ENCODE assay signal across 9 cellular contexts in the genomic region with DNA sequence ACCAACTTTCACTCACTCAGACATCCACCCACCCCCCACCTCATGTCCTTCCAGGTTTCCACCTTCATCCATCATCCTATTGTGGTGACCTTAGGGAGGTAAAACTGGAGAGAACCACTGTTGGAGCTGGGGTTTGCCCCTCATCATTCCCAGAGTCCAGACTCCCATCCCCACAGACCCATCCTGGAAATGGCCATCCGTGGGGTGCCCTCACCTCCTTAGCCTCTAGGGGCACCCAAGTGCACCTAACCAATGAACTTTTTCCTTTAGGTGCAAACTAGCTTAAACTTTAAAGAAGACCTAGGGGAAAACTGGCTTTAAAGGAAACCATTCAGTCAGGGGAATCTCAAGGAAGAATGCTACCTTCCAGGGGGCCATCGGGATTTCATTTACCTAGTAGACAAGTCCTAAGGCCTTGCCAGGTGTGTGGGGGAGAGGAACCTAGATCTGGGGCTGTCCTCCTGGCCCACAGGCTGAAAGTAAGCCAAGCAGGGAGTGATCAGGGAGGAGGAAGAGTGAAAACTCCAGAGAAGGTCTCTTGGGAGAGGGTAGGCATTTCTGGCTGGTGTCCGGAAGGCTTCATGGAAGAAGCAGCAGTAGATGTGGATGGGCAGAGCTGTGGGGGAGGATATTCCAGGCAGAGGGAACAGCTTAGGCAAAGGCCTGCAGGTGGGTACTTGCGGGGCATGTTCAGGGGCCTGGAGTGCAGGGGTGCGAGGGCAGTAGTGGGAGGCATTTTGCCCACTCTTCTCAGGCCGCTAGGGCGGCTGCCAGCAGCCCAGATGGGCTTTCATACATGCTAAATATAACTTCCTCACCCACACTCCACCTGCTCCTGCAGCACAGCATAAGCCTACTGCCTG. TPM values are rescaled to one million over a fixed set of nuclear protein-coding genes. Genes with fewer than 3 reads are reported as not detected.
A peak's percentile ranks its signal among the peaks of the same experiment; 100 is the strongest.
DNase-seq lines count a peak whose midpoint lies in the region; ATAC-seq and TF ChIP-seq lines count a peak whose summit lies in the region.
"Had no signal": no experiment of that assay in that cellular context is flagged by ENCODE, and none has a peak within 500 bp of the region (broad histone marks: within the 10 kb centered on the region; RNA-seq: fewer than 3 reads in every experiment).

No MANE protein-coding gene starts in this region.

- CTCF ChIA-PET in CD4-positive, alpha-beta memory T cell (lab: Charles Lee; ENCODE audit: partially characterized antibody), result interaction anchor here (0.9 to 8.5 kb wide), 14 partner anchors 9 to 93 kb away, joined by 3 to 140 read pairs (median 4); a partner anchor contains a TSS

- TF ChIP-seq EP300 in suprapubic skin (IDR thresholded peaks at IDR 0.05), result no peak

- H3K9me3 ChIP-seq in CD4-positive, alpha-beta memory T cell (ENCODE audit: control insufficient read depth in 1 of 2, low read length in 2 of 2), result no peaks in the 10 kb centered on the region
- H3K9me3 ChIP-seq in H9 (ENCODE audit: control insufficient read depth, low read depth, low read length) (no peaks in the 10 kb centered on the region), suprapubic skin (no peaks in the 10 kb centered on the region)

- DNase-seq in CD4-positive, alpha-beta memory T cell, result peak in 1 of 5 donors; percentile 33
- DNase-seq in H9 (no peak), fibroblast of pulmonary artery (ENCODE audit: low read depth) (peak; percentile 31), suprapubic skin (ENCODE audit: low spot score in 2 of 2) (no peak), sciatic nerve (ENCODE audit: low spot score) (no peak), DMS79 (lab: John Stamatoyannopoulos, UW) (no peak)
- peak; percentile 81 for DNase-seq in activated CD4-positive, alpha-beta T cell treated with anti-CD3 and anti-CD28 coated beads, Interleukin-2, amount 10 ng/mL, durations not matched to agents 24 days and 14 days
- DNase-seq in stimulated activated CD4-positive, alpha-beta T cell treated with anti-CD3 and anti-CD28 coated beads, Interleukin-2, amount 100 ng/mL, for 48 hours, result no peak

- no peak overlapping the region for H2BK5ac ChIP-seq in H9 (ENCODE audit: insufficient read length, low read length)

- peak overlapping the region; percentile 28 for H3K27ac ChIP-seq in CD4-positive, alpha-beta memory T cell (ENCODE audit: low read depth, low read length)
- H3K27ac ChIP-seq in H9 (ENCODE audit: insufficient read length, low read depth, low read length), result no peak overlapping the region
- no peak overlapping the region for H3K27ac ChIP-seq in suprapubic skin

- H2BK12ac ChIP-seq in H9 (ENCODE audit: insufficient read length, low read depth, low read length), result no peak overlapping the region

- no peak overlapping the region for H3K56ac ChIP-seq in H9 (ENCODE audit: insufficient read length, low read depth, low read length)

- no peak for TF ChIP-seq POLR2A in suprapubic skin (IDR thresholded peaks at IDR 0.05)

- H3K4me3 Mint-ChIP-seq in CD4-positive, alpha-beta memory T cell, result peak overlapping the region in 6 of 8 donors; percentile 35 to 83 (median 54)
- peak overlapping the region; percentile 24 to 39; a peak in 3 of 5 replicates for H3K4me3 Mint-ChIP-seq in H9
- peak overlapping the region; percentile 43 for H3K4me3 Mint-ChIP-seq in activated CD4-positive, alpha-beta T cell treated with anti-CD3 and anti-CD28 coated beads, Interleukin-2, amount 10 ng/mL, durations not matched to agents 24 days and 14 days

- H3K27me3 Mint-ChIP-seq in CD4-positive, alpha-beta memory T cell, result no peaks in the 10 kb centered on the region
- H3K27me3 Mint-ChIP-seq in H9 (ENCODE audit: low read depth), result peaks cover 25% of the 10 kb centered on the region
- no peaks in the 10 kb centered on the region for H3K27me3 Mint-ChIP-seq in activated CD4-positive, alpha-beta T cell treated with anti-CD3 and anti-CD28 coated beads, Interleukin-2, amount 10 ng/mL, durations not matched to agents 24 days and 14 days

- no peaks in the 10 kb centered on the region for H3K79me1 ChIP-seq in H9 (ENCODE audit: insufficient read depth, low read depth, low read length, poor library complexity, severe bottlenecking)

- peaks cover 55% of the 10 kb centered on the region for H3K36me3 ChIP-seq in CD4-positive, alpha-beta memory T cell (ENCODE audit: insufficient read depth, low read length)
- no peaks in the 10 kb centered on the region for H3K36me3 ChIP-seq in suprapubic skin

- intact Hi-C loops in CD4-positive, alpha-beta memory T cell (cut with micrococcal nuclease), result no loop called here
- intact Hi-C loops in activated CD4-positive, alpha-beta T cell treated with anti-CD3 and anti-CD28 coated beads, Interleukin-2, amount 10 ng/mL, durations not matched to agents 24 days and 14 days (cut with micrococcal nuclease), result no loop called here
- intact Hi-C loops in sciatic nerve (cut with DNase I), result no loop called here

- H3K23me2 ChIP-seq in H9 (ENCODE audit: insufficient read length, low read depth, low read length, poor library complexity, severe bottlenecking), result peaks cover 10% of the 10 kb centered on the region

- ATAC-seq in sciatic nerve, result no peak

- H3K4me1 Mint-ChIP-seq in CD4-positive, alpha-beta memory T cell, result peaks cover 45 to 77% (median 60%) of the 10 kb centered on the region in 4 donors
- H3K4me1 Mint-ChIP-seq in H9, result peaks cover 39 to 66% of the 10 kb centered on the region in 2 experiments
- peaks cover 51% of the 10 kb centered on the region for H3K4me1 Mint-ChIP-seq in activated CD4-positive, alpha-beta T cell treated with anti-CD3 and anti-CD28 coated beads, Interleukin-2, amount 10 ng/mL, durations not matched to agents 24 days and 14 days

- H4K5ac ChIP-seq in H9 (ENCODE audit: insufficient read length, low read depth, low read length), result no peak overlapping the region

- H3T11ph ChIP-seq in H9 (ENCODE audit: low read length), result no peak overlapping the region

- H3K4me1 ChIP-seq in CD4-positive, alpha-beta memory T cell (ENCODE audit: insufficient read depth, low read length), result peaks cover 85% of the 10 kb centered on the region
- H3K4me1 ChIP-seq in H9 (ENCODE audit: insufficient read depth, low read length) (peaks cover 11% of the 10 kb centered on the region; the same call in 1 of the 2 replicates), suprapubic skin (peaks cover 80% of the 10 kb centered on the region)

- H3K79me2 ChIP-seq in H9 (ENCODE audit: insufficient read depth, low read length), result no peaks in the 10 kb centered on the region

- POLR2A ChIA-PET in CD4-positive, alpha-beta memory T cell (lab: Charles Lee; ENCODE audit: partially characterized antibody), result interaction anchor here (0.7 to 5.8 kb wide), 11 partner anchors 9 to 87 kb away, joined by 3 to 69 read pairs (median 4); a partner anchor contains a TSS

- no peak overlapping the region for H2BK15ac ChIP-seq in H9 (ENCODE audit: low read depth, low read length)

- no peaks in the 10 kb centered on the region for H3K9me3 Mint-ChIP-seq in CD4-positive, alpha-beta memory T cell
- H3K9me3 Mint-ChIP-seq in H9, result no peaks in the 10 kb centered on the region; a peak in 1 of 5 replicates
- H3K9me3 Mint-ChIP-seq in activated CD4-positive, alpha-beta T cell treated with anti-CD3 and anti-CD28 coated beads, Interleukin-2, amount 10 ng/mL, durations not matched to agents 24 days and 14 days, result no peaks in the 10 kb centered on the region

- no peak overlapping the region for H3K14ac ChIP-seq in H9 (ENCODE audit: insufficient read depth, low read length)

- H4K20me1 ChIP-seq in H9 (ENCODE audit: control insufficient read depth, insufficient read depth, insufficient read length), result no peaks in the 10 kb centered on the region

- no peak overlapping the region for H2BK120ac ChIP-seq in H9 (ENCODE audit: low read depth, low read length, poor library complexity, severe bottlenecking)

- no peak overlapping the region for H3K4me2 ChIP-seq in H9 (ENCODE audit: insufficient read depth, insufficient read length, low read length)

- no peak overlapping the region for H2BK20ac ChIP-seq in H9 (ENCODE audit: low read depth, low read length, poor library complexity, severe bottlenecking)

- H3K36me3 Mint-ChIP-seq in CD4-positive, alpha-beta memory T cell, result peaks cover 20 to 43% of the 10 kb centered on the region in 2 donors
- H3K36me3 Mint-ChIP-seq in H9 (ENCODE audit: insufficient read depth in 1 of 3, low read depth in 3 of 3), result peaks cover 8 to 22% (median 8%) of the 10 kb centered on the region in 3 experiments
- peaks cover 43% of the 10 kb centered on the region for H3K36me3 Mint-ChIP-seq in activated CD4-positive, alpha-beta T cell treated with anti-CD3 and anti-CD28 coated beads, Interleukin-2, amount 10 ng/mL, durations not matched to agents 24 days and 14 days (ENCODE audit: low read depth)

- H2AFZ ChIP-seq in H9 (ENCODE audit: low read length), result no peak overlapping the region

- H3K18ac ChIP-seq in H9 (ENCODE audit: insufficient read length, low read depth, low read length), result no peak overlapping the region

- H3K4me3 ChIP-seq in CD4-positive, alpha-beta memory T cell (ENCODE audit: low read length in 2 of 2), result no peak overlapping the region
- H3K4me3 ChIP-seq in fibroblast of pulmonary artery (replicated peaks; ENCODE audit: low read depth, low read length) (no peak overlapping the region), suprapubic skin (no peak overlapping the region)

- peak overlapping the region; percentile 80 to 96 (median 91) for H3K27ac Mint-ChIP-seq in CD4-positive, alpha-beta memory T cell
- H3K27ac Mint-ChIP-seq in H9, result peak overlapping the region in 2 of 3 experiments; percentile 33 to 42; a peak in 2 of 7 replicates
- peak overlapping the region; percentile 22 for H3K27ac Mint-ChIP-seq in activated CD4-positive, alpha-beta T cell treated with anti-CD3 and anti-CD28 coated beads, Interleukin-2, amount 10 ng/mL, durations not matched to agents 24 days and 14 days

- H3K4ac ChIP-seq in H9 (ENCODE audit: low read depth, low read length), result no peak overlapping the region

- H3K27me3 ChIP-seq in CD4-positive, alpha-beta memory T cell (ENCODE audit: insufficient read depth, low read length), result no peaks in the 10 kb centered on the region
- H3K27me3 ChIP-seq in H9 (ENCODE audit: insufficient read depth, low read length), result no peaks in the 10 kb centered on the region; the same call in 1 of the 2 replicates
- H3K27me3 ChIP-seq in suprapubic skin, result no peaks in the 10 kb centered on the region

- no peak overlapping the region for H2AK5ac ChIP-seq in H9 (ENCODE audit: insufficient read length, low read length)

- WGBS in H9 (ENCODE audit: extremely low coverage, insufficient read length, low lambda C conversion rate), result no CpG with 5 or more reads among the region's 7 CpGs
- 66% methylated on average over 7 of the region's 7 CpGs for WGBS in suprapubic skin

- no peak overlapping the region for H3K9ac ChIP-seq in H9 (ENCODE audit: extremely low read depth, insufficient read length, low read length)

- no peak overlapping the region for H4K91ac ChIP-seq in H9 (ENCODE audit: insufficient read length, low read depth, low read length)

- no peak overlapping the region for H3K23ac ChIP-seq in H9 (ENCODE audit: insufficient read length, low read depth, low read length)

- H4K8ac ChIP-seq in H9 (replicated peaks; ENCODE audit: insufficient read length, low read depth, low read length), result no peak overlapping the region

- TF ChIP-seq CTCF in H9 (conservative IDR thresholded peaks at IDR 0.05) (peak; percentile 68), fibroblast of pulmonary artery (IDR thresholded peaks at IDR 0.05; ENCODE audit: low read length, missing control alignments) (peak; percentile 76), suprapubic skin (IDR thresholded peaks at IDR 0.05) (peak; percentile 20 to 74)

RNA-seq across cellular contexts. Expression of a gene that starts 11.6 kb away (rescaled TPM):
- total RNA-seq in CD4-positive, alpha-beta memory T cell, result 100 to 1,000 TPM; 167 to 168 TPM
- 10 to 100 TPM; 62.3 to 96.7 TPM for polyA plus RNA-seq in CD4-positive, alpha-beta memory T cell
- total RNA-seq in H9 (2021), result 12.3 and 16.4 TPM in 2 replicates
- total RNA-seq in activated CD4-positive, alpha-beta T cell treated with anti-CD3 and anti-CD28 coated beads, Interleukin-2, amount 10 ng/mL, durations not matched to agents 24 days and 14 days, result 45.3 and 49.3 TPM in 2 replicates
- total RNA-seq in suprapubic skin, result 10 to 100 TPM; 38.5 to 85.9 (median 68.8) TPM
- 9.3 TPM for total RNA-seq in sciatic nerve

RNA-seq across cellular contexts. Expression of a gene that starts 15.0 kb away (rescaled TPM):
- under 1 TPM in 1 of 2 experiments, not detected in 1; 0.11 TPM for total RNA-seq in CD4-positive, alpha-beta memory T cell
- polyA plus RNA-seq in CD4-positive, alpha-beta memory T cell, result not detected
- not detected in 2 replicates for total RNA-seq in H9 (2021)
- not detected in 2 replicates for total RNA-seq in activated CD4-positive, alpha-beta T cell treated with anti-CD3 and anti-CD28 coated beads, Interleukin-2, amount 10 ng/mL, durations not matched to agents 24 days and 14 days
- total RNA-seq in suprapubic skin, result under 1 TPM in 1 of 4 donors, not detected in 3; 0.29 TPM
- not detected for total RNA-seq in sciatic nerve

RNA-seq across cellular contexts. Expression of a gene that starts 17.8 kb away (rescaled TPM):
- total RNA-seq in CD4-positive, alpha-beta memory T cell, result 100 to 1,000 TPM; 114 to 123 TPM
- 100 to 1,000 TPM; 223 to 322 TPM for polyA plus RNA-seq in CD4-positive, alpha-beta memory T cell
- total RNA-seq in H9 (2021) (105 and 106 TPM in 2 replicates), suprapubic skin (100 to 1,000 TPM; 119 to 191 (median 160) TPM), sciatic nerve (70.0 TPM)
- 105 and 108 TPM in 2 replicates for total RNA-seq in activated CD4-positive, alpha-beta T cell treated with anti-CD3 and anti-CD28 coated beads, Interleukin-2, amount 10 ng/mL, durations not matched to agents 24 days and 14 days

RNA-seq across cellular contexts. Expression of a gene that starts 31.2 kb away (rescaled TPM):
- not detected for total RNA-seq in CD4-positive, alpha-beta memory T cell
- not detected for polyA plus RNA-seq in CD4-positive, alpha-beta memory T cell
- total RNA-seq in H9 (2021) (not detected in 2 replicates), suprapubic skin (not detected), sciatic nerve (not detected)
- not detected in 2 replicates for total RNA-seq in activated CD4-positive, alpha-beta T cell treated with anti-CD3 and anti-CD28 coated beads, Interleukin-2, amount 10 ng/mL, durations not matched to agents 24 days and 14 days
- total RNA-seq: mononuclear cell had no signal

RNA-seq across cellular contexts. Expression of a gene that starts 40.1 kb away (rescaled TPM):
- total RNA-seq in CD4-positive, alpha-beta memory T cell, result not detected
- 1 to 10 TPM; 2.0 to 2.4 TPM for polyA plus RNA-seq in CD4-positive, alpha-beta memory T cell
- 2.3 and 3.5 TPM in 2 replicates for total RNA-seq in H9 (2021)
- total RNA-seq in activated CD4-positive, alpha-beta T cell treated with anti-CD3 and anti-CD28 coated beads, Interleukin-2, amount 10 ng/mL, durations not matched to agents 24 days and 14 days, result 2.7 and 2.8 TPM in 2 replicates
- 10 to 100 TPM in 1 of 4 donors, 1 to 10 TPM in 3; 2.3 to 18.4 (median 7.1) TPM for total RNA-seq in suprapubic skin
- 0.49 TPM for total RNA-seq in sciatic nerve

Comparison
In these comparisons a context has a peak if more than half of its experiments do, and no peak if none do; other contexts are left out.
1. DNase-seq: peak in activated CD4-positive, alpha-beta T cell treated with anti-CD3 and anti-CD28 coated beads, Interleukin-2, amount 10 ng/mL, durations not matched to agents 24 days and 14 days (single experiment) and fibroblast of pulmonary artery (single experiment); none in H9 (single experiment), suprapubic skin (0 of 2), sciatic nerve (single experiment), stimulated activated CD4-positive, alpha-beta T cell treated with anti-CD3 and anti-CD28 coated beads, Interleukin-2, amount 100 ng/mL, for 48 hours (0 of 2) and DMS79 (single experiment).
2. H3K27ac Mint-ChIP-seq: peak in every context shown above with its lines; median percentile 91 in CD4-positive, alpha-beta memory T cell; 38 in H9; 22 in activated CD4-positive, alpha-beta T cell treated with anti-CD3 and anti-CD28 coated beads, Interleukin-2, amount 10 ng/mL, durations not matched to agents 24 days and 14 days.
3. Peak in every context shown above with its lines, with median percentiles within 50 percentile points of each other: H3K4me3 Mint-ChIP-seq and CTCF ChIP-seq.